In genomic region chr2:100742884-100743283, GRCh38 we compare ENCODE assay signal across 10 cellular contexts.
DNase-seq lines count a peak whose midpoint lies in the region; ATAC-seq, FAIRE-seq and TF ChIP-seq lines count a peak whose summit lies in the region.
"Had no signal": no experiment of that assay in that cellular context is flagged by ENCODE, and none has a peak within 500 bp of the region (broad histone marks: within the 10 kb centered on the region; RNA-seq: fewer than 3 reads in every experiment).

No MANE protein-coding gene starts in this region.

- H2AFZ ChIP-seq in GM23248 = peak overlapping the region; percentile 24; the same call in 1 of the 2 replicates

- WGBS in GM23248 (ENCODE audit: low coverage in 1 of 2, low lambda C conversion rate in 2 of 2, missing lambda C conversion rate in 2 of 2), 2 experiments = 0 to 1% methylated on average over 4 of the region's 4 CpGs
- 47 to 81% (median 79%) methylated on average over 4 of the region's 4 CpGs for WGBS in spleen, 5 donors

- CTCF ChIA-PET in HEK293T (lab: Yijun Ruan, JAX) = no interaction called here

- H3K4me1 ChIP-seq in GM23248 (ENCODE audit: insufficient read depth) (peaks cover 33% of the 10 kb centered on the region), spleen (peaks cover 0 to 10% (median 0%) of the 10 kb centered on the region in 6 donors)

- intact Hi-C loops in left ventricle myocardium superior (cut with micrococcal nuclease) (no loop called here), spleen (cut with DNase I; ENCODE audit: low total_unique reads) (no loop called here)

- POLR2A ChIA-PET in HEK293T (lab: Yijun Ruan, JAX) = interaction anchor here (1.1 kb wide), 1 partner anchor 260 kb away, joined by 3 read pairs; the partner anchor contains the start of gene RPL31

- H3K27me3 ChIP-seq in GM23248 (replicated peaks; ENCODE audit: insufficient read depth) (no peaks in the 10 kb centered on the region), brain microvascular endothelial cell (replicated peaks) (no peaks in the 10 kb centered on the region), spleen (replicated peaks in 1 of 7) (no peaks in the 10 kb centered on the region)

- ATAC-seq in left ventricle myocardium superior = peak; percentile 86
- ATAC-seq in HG02973 (IDR thresholded peaks at IDR 0.05; ENCODE audit: unreplicated experiment) = no peak
- ATAC-seq: left lobe of liver had no signal

- peaks cover 23% of the 10 kb centered on the region for H3F3A ChIP-seq in GM23248 (ENCODE audit: insufficient read depth)

- peak overlapping the region; percentile 80 for H3K4me2 ChIP-seq in GM23248 (ENCODE audit: unreplicated experiment)

- H3K9ac ChIP-seq in GM23248 = peak overlapping the region; percentile 85

- TF ChIP-seq CTCF in brain microvascular endothelial cell (IDR thresholded peaks at IDR 0.05; ENCODE audit: low read depth, low read length, missing control alignments) = no peak
- TF ChIP-seq CTCF in spleen (IDR thresholded peaks at IDR 0.05 in 8 of 11, conservative IDR thresholded peaks at IDR 0.05 in 3 of 11) = no peak
- no peak for TF ChIP-seq CTCF in D721Med (IDR thresholded peaks at IDR 0.05; ENCODE audit: insufficient read depth, missing control alignments)

- H3K36me3 ChIP-seq in GM23248 (ENCODE audit: low read depth) = no peaks in the 10 kb centered on the region
- no peaks in the 10 kb centered on the region for H3K36me3 ChIP-seq in brain microvascular endothelial cell (replicated peaks)
- no peaks in the 10 kb centered on the region for H3K36me3 ChIP-seq in spleen

- H3K4me3 ChIP-seq in GM23248 = peak overlapping the region; percentile 61
- H3K4me3 ChIP-seq in brain microvascular endothelial cell (ENCODE audit: low read depth, low read length) = no peak overlapping the region
- no peak overlapping the region for H3K4me3 ChIP-seq in spleen

- TF ChIP-seq POLR2A in spleen (IDR thresholded peaks at IDR 0.05) = no peak

- peak; percentile 94 for DNase-seq in GM23248
- DNase-seq in brain microvascular endothelial cell = peak; percentile 85
- peak; percentile 39 for DNase-seq in left ventricle myocardium superior
- DNase-seq in spleen = no peak
- no peak for DNase-seq in D721Med (ENCODE audit: insufficient read length, low spot score)
- DNase-seq in NCI-H526 (lab: John Stamatoyannopoulos, UW) = no peak
- no peak for DNase-seq in HEK293T (ENCODE audit: extremely low spot score)
- DNase-seq: DMS79 treated with DMSO at 0.1 percent for 48 hours had no signal

- H3K79me2 ChIP-seq in GM23248 (ENCODE audit: insufficient read depth) = no peaks in the 10 kb centered on the region

- in situ Hi-C loops in GM23248 (cut with MboI) (no loop called here), brain microvascular endothelial cell (cut with HindIII; ENCODE audit: low pct_ligation_motif_present, low sequenced_read_pairs) (no loop called here)

- no peaks in the 10 kb centered on the region for H3K9me2 ChIP-seq in GM23248 (ENCODE audit: insufficient read depth)

- peak overlapping the region; percentile 99 for H3K27ac ChIP-seq in GM23248
- H3K27ac ChIP-seq in brain microvascular endothelial cell = peak overlapping the region; percentile 99
- H3K27ac ChIP-seq in spleen = peak overlapping the region in 6 of 8 donors; percentile 31 to 66 (median 44)

- H4K20me1 ChIP-seq in GM23248 (ENCODE audit: insufficient read depth) = no peaks in the 10 kb centered on the region

- FAIRE-seq in D721Med (lab: Jason Lieb, UNC) = no peak

- no peaks in the 10 kb centered on the region for H3K9me3 ChIP-seq in GM23248 (ENCODE audit: low read depth)
- H3K9me3 ChIP-seq in spleen = no peaks in the 10 kb centered on the region

TF ChIP-seq in HEK293T, 16 proteins besides CTCF, POLR2A, EP300 and RAD21:
- TF ChIP-seq LEF1 (IDR thresholded peaks at IDR 0.05; ENCODE audit: borderline replicate concordance) (no peak), CTBP1 (IDR thresholded peaks at IDR 0.05; ENCODE audit: borderline replicate concordance) (no peak)

Comparison
In these comparisons a context has a peak if more than half of its experiments do, and no peak if none do; other contexts are left out.
1. DNase-seq: peak in GM23248 (single experiment), brain microvascular endothelial cell (single experiment) and left ventricle myocardium superior (single experiment); none in spleen (single experiment), D721Med (single experiment), NCI-H526 (0 of 2) and HEK293T (single experiment).
2. H3K27ac ChIP-seq: peak in every context shown above with its lines; median percentile 99 in GM23248; 99 in brain microvascular endothelial cell; 44 in spleen.